Comparison of ENCODE assay signal across 8 cellular contexts in genomic region chr3:138935864-138936762, GRCh38. TPM values are rescaled to one million over a fixed set of nuclear protein-coding genes. Genes with fewer than 3 reads are reported as not detected.
DNase-seq lines count a peak whose midpoint lies in the region; ATAC-seq and TF ChIP-seq lines count a peak whose summit lies in the region.

No MANE protein-coding gene starts in this region.

- TF ChIP-seq CTCF in esophagus muscularis mucosa (IDR thresholded peaks at IDR 0.05) = peak; percentile 75 to 98 (median 90)

- TF ChIP-seq POLR2A in esophagus muscularis mucosa (IDR thresholded peaks at IDR 0.05; ENCODE audit: low read depth) = no peak

- H3K4me3 ChIP-seq in esophagus muscularis mucosa = peak overlapping the region; percentile 44 to 55 (median 44)

- H3K4me1 Mint-ChIP-seq in stimulated activated effector memory CD8-positive, alpha-beta T cell treated with anti-CD3 and anti-CD28 coated beads, Interleukin-12 subunit alpha, Interleukin-12 subunit beta, amount 100 ng/mL, for 72 hours = peaks cover 34% of the 10 kb centered on the region

- H3K9me3 ChIP-seq in esophagus muscularis mucosa = no peaks in the 10 kb centered on the region

- WGBS in esophagus muscularis mucosa = 20% methylated on average over 19 of the region's 60 CpGs

- no peak for TF ChIP-seq EP300 in esophagus muscularis mucosa (IDR thresholded peaks at IDR 0.05)

- H3K27me3 ChIP-seq in esophagus muscularis mucosa = peaks cover 17 to 68% (median 56%) of the 10 kb centered on the region in 4 donors

- DNase-seq in NCI-H2227 (lab: John Stamatoyannopoulos, UW; ENCODE audit: unreplicated experiment) (peak; percentile 67), NCI-H2227 treated with DMSO at 0.1 percent for 48 hours (lab: John Stamatoyannopoulos, UW) (no peak), NOMO-1 treated with dmso at 0.1 percent for 144 hours (lab: John Stamatoyannopoulos, UW; ENCODE audit: unreplicated experiment) (peak; percentile 46), activated T-cell treated with anti-CD3 and anti-CD28 coated beads for 24 hours (ENCODE audit: low read depth) (peak; percentile 62), esophagus muscularis mucosa (ENCODE audit: extremely low spot score) (no peak), myocyte (ENCODE audit: low read depth) (peak; percentile 75)
- peak; percentile 77 to 91 for DNase-seq in stimulated activated effector memory CD8-positive, alpha-beta T cell treated with anti-CD3 and anti-CD28 coated beads, Interleukin-12 subunit alpha, Interleukin-12 subunit beta, amount 100 ng/mL, for 72 hours (ENCODE audit: low spot score in 2 of 2)

- ATAC-seq in HG02938 (IDR thresholded peaks at IDR 0.05; ENCODE audit: unreplicated experiment) = peak; percentile 58
- ATAC-seq in stimulated activated effector memory CD8-positive, alpha-beta T cell treated with anti-CD3 and anti-CD28 coated beads, Interleukin-12 subunit alpha, Interleukin-12 subunit beta, amount 100 ng/mL, for 72 hours = peak; percentile 72

- H3K27ac ChIP-seq in esophagus muscularis mucosa (replicated peaks in 1 of 4) = no peak overlapping the region

- H3K4me3 Mint-ChIP-seq in stimulated activated effector memory CD8-positive, alpha-beta T cell treated with anti-CD3 and anti-CD28 coated beads, Interleukin-12 subunit alpha, Interleukin-12 subunit beta, amount 100 ng/mL, for 72 hours = peak overlapping the region; percentile 68

- intact Hi-C loops in esophagus muscularis mucosa (cut with DNase I) = loop anchor here (2.0 to 5.0 kb wide), 2 partner anchors 41 to 393 kb away; no protein-coding TSS in a partner anchor

- H3K36me3 ChIP-seq in esophagus muscularis mucosa = no peaks in the 10 kb centered on the region

- H3K9me3 Mint-ChIP-seq in stimulated activated effector memory CD8-positive, alpha-beta T cell treated with anti-CD3 and anti-CD28 coated beads, Interleukin-12 subunit alpha, Interleukin-12 subunit beta, amount 100 ng/mL, for 72 hours = no peaks in the 10 kb centered on the region

- no peak overlapping the region for H3K27ac Mint-ChIP-seq in stimulated activated effector memory CD8-positive, alpha-beta T cell treated with anti-CD3 and anti-CD28 coated beads, Interleukin-12 subunit alpha, Interleukin-12 subunit beta, amount 100 ng/mL, for 72 hours

- no peaks in the 10 kb centered on the region for H3K36me3 Mint-ChIP-seq in stimulated activated effector memory CD8-positive, alpha-beta T cell treated with anti-CD3 and anti-CD28 coated beads, Interleukin-12 subunit alpha, Interleukin-12 subunit beta, amount 100 ng/mL, for 72 hours

- H3K4me1 ChIP-seq in esophagus muscularis mucosa = peaks cover 40 to 47% (median 45%) of the 10 kb centered on the region in 4 donors

RNA-seq across cellular contexts. Expression of gene FOXL2, which starts 10.8 kb away (rescaled TPM):
- total RNA-seq in esophagus muscularis mucosa = under 1 TPM in 2 of 4 donors, not detected in 2; 0.17 to 0.26 TPM
- 3.0 and 3.1 TPM in 2 replicates for total RNA-seq in myocyte
- polyA plus RNA-seq in myocyte (2012) = 1.7 TPM

RNA-seq across cellular contexts. Expression of gene FOXL2NB, which starts 10.9 kb away (rescaled TPM):
- not detected for total RNA-seq in esophagus muscularis mucosa
- 3.2 and 3.3 TPM in 2 replicates for total RNA-seq in myocyte
- 1.8 TPM for polyA plus RNA-seq in myocyte (2012)

Comparison
In these comparisons a context has a peak if more than half of its experiments do, and no peak if none do; other contexts are left out.
1. DNase-seq: peak in NCI-H2227 (single experiment), NOMO-1 treated with dmso at 0.1 percent for 144 hours (single experiment), activated T-cell treated with anti-CD3 and anti-CD28 coated beads for 24 hours (single experiment), myocyte (single experiment) and stimulated activated effector memory CD8-positive, alpha-beta T cell treated with anti-CD3 and anti-CD28 coated beads, Interleukin-12 subunit alpha, Interleukin-12 subunit beta, amount 100 ng/mL, for 72 hours (2 of 2); none in NCI-H2227 treated with DMSO at 0.1 percent for 48 hours (single experiment) and esophagus muscularis mucosa (single experiment).